27 cellular contexts compared by ENCODE assay signal in the genomic region with DNA sequence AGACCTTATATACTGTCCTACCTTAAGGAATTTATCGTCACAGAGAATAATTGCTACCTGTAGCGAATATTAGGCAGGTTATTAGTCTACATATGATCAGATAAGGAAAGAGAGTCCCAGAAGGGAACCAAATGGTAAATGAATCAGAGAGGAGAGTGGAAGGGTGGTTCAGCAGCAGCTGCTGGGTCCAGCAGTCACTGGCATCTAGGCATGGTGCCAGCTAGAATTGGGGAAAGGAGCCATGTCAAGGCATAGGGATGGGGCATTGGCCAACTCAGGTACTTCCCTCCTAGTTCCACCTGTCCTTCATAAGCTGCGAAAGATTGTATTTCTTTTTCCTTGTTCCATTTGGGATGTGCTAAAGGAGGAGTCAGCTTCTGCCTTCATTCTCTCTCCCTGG.
"Had no signal": no experiment of that assay in that cellular context is flagged by ENCODE, and none has a peak within 500 bp of the region (broad histone marks: within the 10 kb centered on the region; RNA-seq: fewer than 3 reads in every experiment).

No MANE protein-coding gene starts in this region.

- H3K27ac Mint-ChIP-seq: activated B cell treated with CpG ODN at 0.5 μM for 24 hours; activated CD8-positive, alpha-beta T cell treated with anti-CD3 and anti-CD28 coated beads for 36 hours; activated naive CD4-positive, alpha-beta T cell treated with anti-CD3 and anti-CD28 coated beads for 36 hours; activated naive CD4-positive, alpha-beta T cell treated with anti-CD3 and anti-CD28 coated beads, Interleukin-2, amount 50 U/mL, for 24 hours; activated naive CD8-positive, alpha-beta T cell treated with anti-CD3 and anti-CD28 coated beads, Interleukin-2, amount 10 ng/mL, durations not matched to agents 7 days and 5 days; activated T-helper 2 cell treated with anti-CD3 and anti-CD28 coated beads, Interferon-gamma antibody, Interleukin-2, Interleukin-4, amounts not matched to agents 10 μg/mL and 5 μg/mL and 100 μg/mL, durations not matched to agents 14 hours and 24 hours and 36 hours; T-helper 17 cell; T-helper 2 cell treated with Interferon-gamma antibody and Interleukin-4, amounts not matched to agents 5 μg/mL and 100 μg/mL, for 36 hours had no signal

- H3K27me3 ChIP-seq: brain microvascular endothelial cell had no signal

- ATAC-seq: activated CD4-positive, CD25-positive, alpha-beta regulatory T cell treated with anti-CD3 and anti-CD28 coated beads, Interleukin-2, amount 50 U/mL, for 24 hours; activated CD8-positive, alpha-beta T cell treated with anti-CD3 and anti-CD28 coated beads for 36 hours; activated T-cell treated with anti-CD3 and anti-CD28 coated beads, Interleukin-2, amount 50 U/mL, for 4 hours; T-helper 17 cell had no signal

- H3K9me3 Mint-ChIP-seq: activated B cell treated with CpG ODN at 0.5 μM for 24 hours; activated naive CD4-positive, alpha-beta T cell treated with anti-CD3 and anti-CD28 coated beads, Interleukin-2, amount 50 U/mL, for 24 hours; activated naive CD8-positive, alpha-beta T cell treated with anti-CD3 and anti-CD28 coated beads, Interleukin-2, amount 10 ng/mL, durations not matched to agents 7 days and 5 days; activated T-cell treated with anti-CD3 and anti-CD28 coated beads, Interleukin-2, amount 50 U/mL, for 4 hours; activated T-helper 2 cell treated with anti-CD3 and anti-CD28 coated beads, Interferon-gamma antibody, Interleukin-2, Interleukin-4, amounts not matched to agents 10 μg/mL and 5 μg/mL and 100 μg/mL, durations not matched to agents 14 hours and 24 hours and 36 hours; central memory CD8-positive, alpha-beta T cell; T-helper 2 cell treated with Interferon-gamma antibody and Interleukin-4, amounts not matched to agents 5 μg/mL and 100 μg/mL, for 36 hours had no signal

- H3K27me3 Mint-ChIP-seq: activated B cell treated with CpG ODN at 0.5 μM for 24 hours; activated CD8-positive, alpha-beta T cell treated with anti-CD3 and anti-CD28 coated beads for 36 hours; activated naive CD4-positive, alpha-beta T cell treated with anti-CD3 and anti-CD28 coated beads, Interleukin-2, amount 50 U/mL, for 24 hours; activated naive CD8-positive, alpha-beta T cell treated with anti-CD3 and anti-CD28 coated beads, Interleukin-2, amount 10 ng/mL, durations not matched to agents 7 days and 5 days; central memory CD8-positive, alpha-beta T cell; T-helper 17 cell had no signal

- H3K4me1 Mint-ChIP-seq: activated B cell treated with CpG ODN at 0.5 μM for 24 hours had no signal

- DNase-seq: activated B cell treated with CpG ODN at 0.5 μM for 24 hours; activated CD4-positive, alpha-beta T cell treated with anti-CD3 and anti-CD28 coated beads for 48 hours; activated CD4-positive, alpha-beta T cell treated with anti-CD3 and anti-CD28 coated beads, Interleukin-2, amount 50 U/mL, for 1 hour; activated CD4-positive, alpha-beta T cell treated with anti-CD3 and anti-CD28 coated beads, Interleukin-2, amount 50 U/mL, for 48 hours; activated CD8-positive, alpha-beta memory T cell treated with anti-CD3 and anti-CD28 coated beads for 24 hours; activated CD8-positive, alpha-beta T cell treated with anti-CD3 and anti-CD28 coated beads for 36 hours; activated effector memory CD4-positive, alpha-beta T cell treated with anti-CD3 and anti-CD28 coated beads, Interleukin-2, amount 50 U/mL, for 16 hours; activated naive CD4-positive, alpha-beta T cell treated with anti-CD3 and anti-CD28 coated beads for 36 hours; activated naive CD8-positive, alpha-beta T cell treated with anti-CD3 and anti-CD28 coated beads, Interleukin-2, amount 10 ng/mL, durations not matched to agents 7 days and 5 days; activated T-cell treated with anti-CD3 and anti-CD28 coated beads, Interleukin-2, amount 50 U/mL, for 4 hours; amniotic stem cell; anterior cingulate cortex; brain microvascular endothelial cell; cortex of kidney; dermis blood vessel endothelial cell; effector CD4-positive, alpha-beta T cell; foreskin fibroblast; T-helper 1 cell; T-helper 17 cell; T1000; WERI-Rb-1 had no signal

- H3K4me3 Mint-ChIP-seq: activated B cell treated with CpG ODN at 0.5 μM for 24 hours; activated CD8-positive, alpha-beta T cell treated with anti-CD3 and anti-CD28 coated beads for 36 hours; activated naive CD4-positive, alpha-beta T cell treated with anti-CD3 and anti-CD28 coated beads for 36 hours; activated naive CD4-positive, alpha-beta T cell treated with anti-CD3 and anti-CD28 coated beads, Interleukin-2, amount 50 U/mL, for 24 hours; activated naive CD8-positive, alpha-beta T cell treated with anti-CD3 and anti-CD28 coated beads, Interleukin-2, amount 10 ng/mL, durations not matched to agents 7 days and 5 days; activated T-cell treated with anti-CD3 and anti-CD28 coated beads, Interleukin-2, amount 50 U/mL, for 4 hours; central memory CD8-positive, alpha-beta T cell; T-helper 17 cell; T-helper 2 cell treated with Interferon-gamma antibody and Interleukin-4, amounts not matched to agents 5 μg/mL and 100 μg/mL, for 36 hours had no signal

- H3K27ac ChIP-seq: brain microvascular endothelial cell, epithelial cell of prostate, WERI-Rb-1 had no signal
